In the genomic region with DNA sequence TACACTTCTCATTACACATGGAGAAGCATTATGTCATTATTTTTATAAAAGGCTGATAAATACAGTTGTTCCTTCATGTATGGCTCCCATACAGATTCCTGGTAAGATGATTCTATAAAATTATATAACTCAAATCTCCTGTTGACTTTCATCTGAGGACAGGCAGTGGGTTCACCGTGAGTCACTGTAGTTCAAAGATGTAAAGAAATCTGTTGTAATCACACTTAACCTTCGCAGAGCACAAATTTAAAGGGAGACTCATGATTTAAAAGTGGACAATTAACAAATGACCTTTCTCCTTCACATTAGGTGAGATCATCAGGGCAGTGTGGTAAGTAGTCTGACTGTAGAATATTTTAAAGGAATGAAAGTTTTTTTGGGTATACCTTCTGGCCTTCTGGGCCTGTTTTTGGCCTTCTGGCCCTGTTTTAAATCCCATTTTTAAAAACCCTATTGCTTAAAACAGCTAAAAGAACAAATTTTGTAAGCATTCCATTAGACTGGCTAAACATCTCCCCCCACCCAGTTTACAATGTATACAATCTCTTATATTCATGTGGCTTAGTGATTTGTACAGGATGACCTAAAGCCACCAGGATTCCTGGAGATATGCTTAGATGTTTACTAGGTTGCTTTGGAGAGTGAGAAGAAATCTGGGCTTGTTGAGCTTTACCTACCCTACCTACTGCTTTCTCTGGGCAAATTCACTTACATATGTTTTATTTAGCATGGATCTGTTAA, we compare ENCODE assay signal across 9 cellular contexts.
DNase-seq lines count a peak whose midpoint lies in the region; ATAC-seq and TF ChIP-seq lines count a peak whose summit lies in the region.
"Had no signal": no experiment of that assay in that cellular context is flagged by ENCODE, and none has a peak within 500 bp of the region (broad histone marks: within the 10 kb centered on the region; RNA-seq: fewer than 3 reads in every experiment).

No MANE protein-coding gene starts in this region.

- no peaks in the 10 kb centered on the region for H3K9me3 Mint-ChIP-seq in CD4-positive, alpha-beta T cell
- no peaks in the 10 kb centered on the region for H3K9me3 Mint-ChIP-seq in natural killer cell

- H3K9me3 ChIP-seq in CD4-positive, alpha-beta T cell (ENCODE audit: control insufficient read depth, low read length): no peaks in the 10 kb centered on the region

- H3K4me1 Mint-ChIP-seq in CD4-positive, alpha-beta T cell (ENCODE audit: low read depth): peaks cover 43% of the 10 kb centered on the region
- peaks cover 24 to 35% of the 10 kb centered on the region in 2 donors for H3K4me1 Mint-ChIP-seq in natural killer cell

- no peak for TF ChIP-seq CTCF in CD4-positive, alpha-beta T cell (IDR thresholded peaks at IDR 0.05)
- TF ChIP-seq CTCF in coronary artery (IDR thresholded peaks at IDR 0.05) (no peak), natural killer cell (IDR thresholded peaks at IDR 0.05) (no peak)

- no peak for ATAC-seq in CD4-positive, alpha-beta T cell (ENCODE audit: poor library complexity)
- ATAC-seq in natural killer cell (no peak), HG03439 (IDR thresholded peaks at IDR 0.05; ENCODE audit: unreplicated experiment) (no peak)

- peak overlapping the region; percentile 75 for H3K27ac Mint-ChIP-seq in CD4-positive, alpha-beta T cell
- H3K27ac Mint-ChIP-seq in natural killer cell: peak overlapping the region; percentile 82 to 91

- no peaks in the 10 kb centered on the region for H3K36me3 Mint-ChIP-seq in CD4-positive, alpha-beta T cell (ENCODE audit: low read depth)
- H3K36me3 Mint-ChIP-seq in natural killer cell: no peaks in the 10 kb centered on the region

- no peaks in the 10 kb centered on the region for H3K27me3 Mint-ChIP-seq in CD4-positive, alpha-beta T cell
- no peaks in the 10 kb centered on the region for H3K27me3 Mint-ChIP-seq in natural killer cell (ENCODE audit: low read depth in 2 of 2)

- H3K27ac ChIP-seq in CD4-positive, alpha-beta T cell (ENCODE audit: low read depth, low read length): peak overlapping the region; percentile 14
- peak overlapping the region; percentile 17 to 18 for H3K27ac ChIP-seq in coronary artery

- POLR2A ChIA-PET in CD4-positive, alpha-beta T cell (lab: Charles Lee): no interaction called here

- intact Hi-C loops in CD4-positive, alpha-beta T cell (cut with DNase I, micrococcal nuclease): no loop called here
- intact Hi-C loops in natural killer cell (cut with micrococcal nuclease): no loop called here

- H3K4me3 ChIP-seq in coronary artery: peak overlapping the region; percentile 36

- H3K4me3 Mint-ChIP-seq in CD4-positive, alpha-beta T cell: peak overlapping the region; percentile 53
- H3K4me3 Mint-ChIP-seq in natural killer cell: peak overlapping the region; percentile 77

- DNase-seq in CD4-positive, alpha-beta T cell: no peak
- DNase-seq in NCI-H460 (ENCODE audit: extremely low read depth, low read depth): peak; percentile 75
- no peak for DNase-seq in coronary artery (ENCODE audit: low spot score)
- DNase-seq in natural killer cell: no peak
- no peak for DNase-seq in NCI-H345 (lab: John Stamatoyannopoulos, UW)
- no peak for DNase-seq in anterior cingulate cortex (lab: John Stamatoyannopoulos, UW)
- DNase-seq in COR-L47 (lab: John Stamatoyannopoulos, UW): no peak
- DNase-seq: posterior cingulate gyrus had no signal

- CTCF ChIA-PET in CD4-positive, alpha-beta T cell (lab: Charles Lee): no interaction called here

- no peaks in the 10 kb centered on the region for H3K27me3 ChIP-seq in CD4-positive, alpha-beta T cell (ENCODE audit: control insufficient read depth, insufficient read depth, low read length)
